ENCODE assay signal across 35 cellular contexts in the genomic region with DNA sequence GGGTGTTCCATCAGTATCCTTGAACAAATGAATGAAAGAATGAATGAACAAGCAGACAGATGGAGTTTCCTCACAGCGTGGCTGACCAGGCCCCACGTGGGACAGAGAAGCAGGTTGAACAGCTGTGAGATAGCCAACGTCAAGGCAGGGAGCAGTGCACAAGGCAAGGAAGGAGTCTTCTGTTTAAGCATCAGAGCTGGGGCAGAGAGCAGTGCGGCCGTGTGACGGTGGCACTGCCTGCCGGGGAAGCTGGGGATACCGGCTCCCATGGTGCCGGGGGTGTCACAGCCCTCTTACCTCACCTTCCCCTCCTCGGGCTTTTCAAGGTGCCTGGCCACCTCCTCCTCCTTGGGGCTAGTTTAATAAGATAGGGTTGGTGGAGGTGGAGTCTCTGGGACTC.
"Had no signal": no experiment of that assay in that cellular context is flagged by ENCODE, and none has a peak within 500 bp of the region (broad histone marks: within the 10 kb centered on the region; RNA-seq: fewer than 3 reads in every experiment).

No MANE protein-coding gene starts in this region.

- H3K36me3 ChIP-seq: adrenal gland, brain microvascular endothelial cell, breast epithelium had no signal

- H3K4me1 ChIP-seq: adrenal gland, body of pancreas, breast epithelium had no signal

- H3K9me3 ChIP-seq: adrenal gland, body of pancreas, breast epithelium had no signal

- H3K27me3 Mint-ChIP-seq: activated B cell treated with CpG ODN at 0.5 μM for 24 hours; activated CD4-positive, alpha-beta memory T cell treated with anti-CD3 and anti-CD28 coated beads for 36 hours; activated CD4-positive, alpha-beta T cell treated with anti-CD3 and anti-CD28 coated beads, Interleukin-2, amount 10 ng/mL, durations not matched to agents 24 days and 14 days; activated CD8-positive, alpha-beta T cell treated with anti-CD3 and anti-CD28 coated beads for 36 hours; activated naive CD8-positive, alpha-beta T cell treated with anti-CD3 and anti-CD28 coated beads for 36 hours; activated T-helper 17 cell treated with anti-CD3 and anti-CD28 coated beads, Interleukin-2, amount 50 U/mL, for 72 hours had no signal

- H3K36me3 Mint-ChIP-seq: activated CD4-positive, alpha-beta memory T cell treated with anti-CD3 and anti-CD28 coated beads for 36 hours; activated naive CD4-positive, alpha-beta T cell treated with anti-CD3 and anti-CD28 coated beads, Interleukin-2, amount 50 U/mL, for 72 hours; activated naive CD8-positive, alpha-beta T cell treated with anti-CD3 and anti-CD28 coated beads for 36 hours had no signal

- H3K27ac ChIP-seq: adrenal gland, body of pancreas, brain microvascular endothelial cell, breast epithelium, VCaP had no signal

- H3K27ac Mint-ChIP-seq: activated B cell treated with CpG ODN at 0.5 μM for 24 hours; activated CD4-positive, alpha-beta memory T cell treated with anti-CD3 and anti-CD28 coated beads for 36 hours; activated CD4-positive, alpha-beta T cell treated with anti-CD3 and anti-CD28 coated beads, Interleukin-2, amount 10 ng/mL, durations not matched to agents 24 days and 14 days; activated CD8-positive, alpha-beta T cell treated with anti-CD3 and anti-CD28 coated beads for 36 hours; activated naive CD4-positive, alpha-beta T cell treated with anti-CD3 and anti-CD28 coated beads for 36 hours; activated naive CD4-positive, alpha-beta T cell treated with anti-CD3 and anti-CD28 coated beads, Interleukin-2, amount 50 U/mL, for 72 hours; activated naive CD8-positive, alpha-beta T cell treated with anti-CD3 and anti-CD28 coated beads for 36 hours; activated T-cell treated with anti-CD3 and anti-CD28 coated beads, Interleukin-2, amount 50 U/mL, for 72 hours; activated T-helper 1 cell treated with anti-CD3 and anti-CD28 coated beads, Interleukin-12 subunit alpha, Interleukin-12 subunit beta, Interleukin-2, Interleukin-4 antibody, amounts not matched to agents 30 ng/mL and 10 ng/mL and 1 ng/mL, durations not matched to agents 14 hours and 24 hours and 36 hours; activated T-helper 17 cell treated with anti-CD3 and anti-CD28 coated beads, Interleukin-2, amount 50 U/mL, for 72 hours; T-helper 1 cell treated with Interleukin-12 subunit alpha and Interleukin-12 subunit beta and Interleukin-4 antibody, amounts not matched to agents 30 μg/mL and 1 μg/mL, for 36 hours; T-helper 2 cell treated with Interferon-gamma antibody and Interleukin-4, amounts not matched to agents 5 μg/mL and 100 μg/mL, for 36 hours had no signal

- H3K4me1 Mint-ChIP-seq: activated B cell treated with CpG ODN at 0.5 μM for 24 hours; activated CD4-positive, alpha-beta T cell treated with anti-CD3 and anti-CD28 coated beads, Interleukin-2, amount 10 ng/mL, durations not matched to agents 24 days and 14 days; activated naive CD8-positive, alpha-beta T cell treated with anti-CD3 and anti-CD28 coated beads for 36 hours; activated T-helper 17 cell treated with anti-CD3 and anti-CD28 coated beads, Interleukin-2, amount 50 U/mL, for 72 hours had no signal

- H3K9me3 Mint-ChIP-seq: activated B cell treated with CpG ODN at 0.5 μM for 24 hours; activated CD4-positive, alpha-beta memory T cell treated with anti-CD3 and anti-CD28 coated beads for 36 hours; activated CD4-positive, alpha-beta T cell treated with anti-CD3 and anti-CD28 coated beads, Interleukin-2, amount 10 ng/mL, durations not matched to agents 24 days and 14 days; activated CD8-positive, alpha-beta T cell treated with anti-CD3 and anti-CD28 coated beads for 36 hours; activated naive CD4-positive, alpha-beta T cell treated with anti-CD3 and anti-CD28 coated beads for 36 hours; activated naive CD4-positive, alpha-beta T cell treated with anti-CD3 and anti-CD28 coated beads, Interleukin-2, amount 50 U/mL, for 72 hours; activated naive CD8-positive, alpha-beta T cell treated with anti-CD3 and anti-CD28 coated beads for 36 hours; activated T-cell treated with anti-CD3 and anti-CD28 coated beads, Interleukin-2, amount 50 U/mL, for 4 hours; activated T-cell treated with anti-CD3 and anti-CD28 coated beads, Interleukin-2, amount 50 U/mL, for 72 hours; activated T-helper 1 cell treated with anti-CD3 and anti-CD28 coated beads, Interleukin-12 subunit alpha, Interleukin-12 subunit beta, Interleukin-2, Interleukin-4 antibody, amounts not matched to agents 30 ng/mL and 10 ng/mL and 1 ng/mL, durations not matched to agents 14 hours and 24 hours and 36 hours; activated T-helper 17 cell treated with anti-CD3 and anti-CD28 coated beads, Interleukin-2, amount 50 U/mL, for 72 hours; T-helper 1 cell treated with Interleukin-12 subunit alpha and Interleukin-12 subunit beta and Interleukin-4 antibody, amounts not matched to agents 30 μg/mL and 1 μg/mL, for 36 hours; T-helper 2 cell treated with Interferon-gamma antibody and Interleukin-4, amounts not matched to agents 5 μg/mL and 100 μg/mL, for 36 hours had no signal

- ATAC-seq: activated CD8-positive, alpha-beta T cell treated with anti-CD3 and anti-CD28 coated beads for 36 hours; activated naive CD4-positive, alpha-beta T cell treated with anti-CD3 and anti-CD28 coated beads, Interleukin-2, amount 50 U/mL, for 72 hours; activated T-cell treated with anti-CD3 and anti-CD28 coated beads, Interleukin-2, amount 50 U/mL, for 4 hours; activated T-cell treated with anti-CD3 and anti-CD28 coated beads, Interleukin-2, amount 50 U/mL, for 72 hours; activated T-helper 17 cell treated with anti-CD3 and anti-CD28 coated beads, Interleukin-2, amount 50 U/mL, for 72 hours; body of pancreas had no signal

- H3K4me3 Mint-ChIP-seq: activated B cell treated with CpG ODN at 0.5 μM for 24 hours; activated CD4-positive, alpha-beta memory T cell treated with anti-CD3 and anti-CD28 coated beads for 36 hours; activated CD4-positive, alpha-beta T cell treated with anti-CD3 and anti-CD28 coated beads, Interleukin-2, amount 10 ng/mL, durations not matched to agents 24 days and 14 days; activated CD8-positive, alpha-beta T cell treated with anti-CD3 and anti-CD28 coated beads for 36 hours; activated naive CD4-positive, alpha-beta T cell treated with anti-CD3 and anti-CD28 coated beads for 36 hours; activated naive CD8-positive, alpha-beta T cell treated with anti-CD3 and anti-CD28 coated beads for 36 hours; activated T-cell treated with anti-CD3 and anti-CD28 coated beads, Interleukin-2, amount 50 U/mL, for 4 hours; activated T-cell treated with anti-CD3 and anti-CD28 coated beads, Interleukin-2, amount 50 U/mL, for 72 hours; activated T-helper 1 cell treated with anti-CD3 and anti-CD28 coated beads, Interleukin-12 subunit alpha, Interleukin-12 subunit beta, Interleukin-2, Interleukin-4 antibody, amounts not matched to agents 30 ng/mL and 10 ng/mL and 1 ng/mL, durations not matched to agents 14 hours and 24 hours and 36 hours; activated T-helper 17 cell treated with anti-CD3 and anti-CD28 coated beads, Interleukin-2, amount 50 U/mL, for 72 hours; T-helper 1 cell treated with Interleukin-12 subunit alpha and Interleukin-12 subunit beta and Interleukin-4 antibody, amounts not matched to agents 30 μg/mL and 1 μg/mL, for 36 hours; T-helper 2 cell treated with Interferon-gamma antibody and Interleukin-4, amounts not matched to agents 5 μg/mL and 100 μg/mL, for 36 hours had no signal

- DNase-seq: activated B cell treated with CpG ODN at 0.5 μM for 24 hours; activated CD4-positive, alpha-beta memory T cell treated with anti-CD3 and anti-CD28 coated beads for 36 hours; activated CD4-positive, alpha-beta T cell treated with anti-CD3 and anti-CD28 coated beads for 4 hours; activated CD4-positive, alpha-beta T cell treated with anti-CD3 and anti-CD28 coated beads, Interleukin-2, amount 10 ng/mL, durations not matched to agents 24 days and 14 days; activated CD4-positive, alpha-beta T cell treated with anti-CD3 and anti-CD28 coated beads, Interleukin-2, amount 50 U/mL, for 1 hour; activated CD4-positive, alpha-beta T cell treated with anti-CD3 and anti-CD28 coated beads, Interleukin-2, amount 50 U/mL, for 4 hours; activated CD4-positive, CD25-positive, alpha-beta regulatory T cell treated with anti-CD3 and anti-CD28 coated beads, Interleukin-2, amount 50 U/mL, for 72 hours; activated CD8-positive, alpha-beta memory T cell treated with anti-CD3 and anti-CD28 coated beads, Interleukin-2, amount 50 U/mL, for 4 hours; activated CD8-positive, alpha-beta T cell treated with anti-CD3 and anti-CD28 coated beads for 36 hours; activated effector memory CD4-positive, alpha-beta T cell treated with anti-CD3 and anti-CD28 coated beads, Interleukin-2, amount 50 U/mL, for 16 hours; activated gamma-delta T cell treated with Interleukin-2 at 50 U/mL for 16 hours; activated naive CD4-positive, alpha-beta T cell; activated naive CD4-positive, alpha-beta T cell treated with anti-CD3 and anti-CD28 coated beads for 36 hours; activated naive CD4-positive, alpha-beta T cell treated with anti-CD3 and anti-CD28 coated beads, Interleukin-2, amount 50 U/mL, for 16 hours; activated naive CD8-positive, alpha-beta T cell treated with anti-CD3 and anti-CD28 coated beads for 36 hours; activated T-cell treated with anti-CD3 and anti-CD28 coated beads for 4 hours; activated T-cell treated with anti-CD3 and anti-CD28 coated beads, Interleukin-2, amount 50 U/mL, for 1 hour; activated T-cell treated with anti-CD3 and anti-CD28 coated beads, Interleukin-2, amount 50 U/mL, for 4 hours; activated T-cell treated with anti-CD3 and anti-CD28 coated beads, Interleukin-2, amount 50 U/mL, for 72 hours; adrenal gland; amniotic stem cell; aorta; body of pancreas; brain microvascular endothelial cell; central memory CD4-positive, alpha-beta T cell; T-helper 1 cell; T-helper 2 cell; T-helper 9 cell had no signal

- H3K27me3 ChIP-seq: adrenal gland, body of pancreas, brain microvascular endothelial cell, breast epithelium had no signal

- H3K4me3 ChIP-seq: adrenal gland, body of pancreas, breast epithelium had no signal
